Comparison of ENCODE assay signal across 9 cellular contexts in genomic region chrX:65407157-65407626, GRCh38.
DNase-seq lines count a peak whose midpoint lies in the region; ATAC-seq lines count a peak whose summit lies in the region.
"Had no signal": no experiment of that assay in that cellular context is flagged by ENCODE, and none has a peak within 500 bp of the region (broad histone marks: within the 10 kb centered on the region; RNA-seq: fewer than 3 reads in every experiment).

No MANE protein-coding gene starts in this region.

- no peaks in the 10 kb centered on the region for H3K9me3 Mint-ChIP-seq in activated T-helper 1 cell treated with anti-CD3 and anti-CD28 coated beads, Interleukin-12 subunit alpha, Interleukin-12 subunit beta, Interleukin-2, Interleukin-4 antibody, amounts not matched to agents 30 ng/mL and 10 ng/mL and 1 ng/mL, durations not matched to agents 14 hours and 24 hours and 36 hours
- peaks cover 0 to 1% of the 10 kb centered on the region in 2 donors for H3K9me3 Mint-ChIP-seq in stimulated activated naive B cell treated with anti-CD40 and anti-IgM and Interleukin-4, amounts not matched to agents 10 μg/mL and 1 μg/mL and 100 μg/mL, for 72 hours

- no peaks in the 10 kb centered on the region for H3K4me1 Mint-ChIP-seq in activated T-helper 1 cell treated with anti-CD3 and anti-CD28 coated beads, Interleukin-12 subunit alpha, Interleukin-12 subunit beta, Interleukin-2, Interleukin-4 antibody, amounts not matched to agents 30 ng/mL and 10 ng/mL and 1 ng/mL, durations not matched to agents 14 hours and 24 hours and 36 hours (ENCODE audit: low read depth)
- peaks cover 0 to 5% of the 10 kb centered on the region in 2 donors for H3K4me1 Mint-ChIP-seq in stimulated activated naive B cell treated with anti-CD40 and anti-IgM and Interleukin-4, amounts not matched to agents 10 μg/mL and 1 μg/mL and 100 μg/mL, for 72 hours

- peaks cover 30% of the 10 kb centered on the region for H3K27me3 Mint-ChIP-seq in activated T-helper 1 cell treated with anti-CD3 and anti-CD28 coated beads, Interleukin-12 subunit alpha, Interleukin-12 subunit beta, Interleukin-2, Interleukin-4 antibody, amounts not matched to agents 30 ng/mL and 10 ng/mL and 1 ng/mL, durations not matched to agents 14 hours and 24 hours and 36 hours (ENCODE audit: insufficient read depth)
- H3K27me3 Mint-ChIP-seq in stimulated activated naive B cell treated with anti-CD40 and anti-IgM and Interleukin-4, amounts not matched to agents 10 μg/mL and 1 μg/mL and 100 μg/mL, for 72 hours = peaks cover 15 to 26% of the 10 kb centered on the region in 2 donors

- intact Hi-C loops in activated T-helper 1 cell treated with anti-CD3 and anti-CD28 coated beads, Interleukin-12 subunit alpha, Interleukin-12 subunit beta, Interleukin-2, Interleukin-4 antibody, amounts not matched to agents 30 ng/mL and 10 ng/mL and 1 ng/mL, durations not matched to agents 14 hours and 24 hours and 36 hours (cut with micrococcal nuclease) = loop anchor here (5.0 kb wide), 1 partner anchor 125 kb away; the partner anchor contains the start of gene LAS1L

- no peaks in the 10 kb centered on the region for H3K36me3 Mint-ChIP-seq in activated T-helper 1 cell treated with anti-CD3 and anti-CD28 coated beads, Interleukin-12 subunit alpha, Interleukin-12 subunit beta, Interleukin-2, Interleukin-4 antibody, amounts not matched to agents 30 ng/mL and 10 ng/mL and 1 ng/mL, durations not matched to agents 14 hours and 24 hours and 36 hours (ENCODE audit: low read depth)
- H3K36me3 Mint-ChIP-seq in stimulated activated naive B cell treated with anti-CD40 and anti-IgM and Interleukin-4, amounts not matched to agents 10 μg/mL and 1 μg/mL and 100 μg/mL, for 72 hours = peaks cover 0 to 5% of the 10 kb centered on the region in 2 donors

- H3K27ac Mint-ChIP-seq in activated T-helper 1 cell treated with anti-CD3 and anti-CD28 coated beads, Interleukin-12 subunit alpha, Interleukin-12 subunit beta, Interleukin-2, Interleukin-4 antibody, amounts not matched to agents 30 ng/mL and 10 ng/mL and 1 ng/mL, durations not matched to agents 14 hours and 24 hours and 36 hours = no peak overlapping the region
- H3K27ac Mint-ChIP-seq in stimulated activated naive B cell treated with anti-CD40 and anti-IgM and Interleukin-4, amounts not matched to agents 10 μg/mL and 1 μg/mL and 100 μg/mL, for 72 hours = peak overlapping the region; percentile 59

- DNase-seq in activated CD4-positive, alpha-beta T cell treated with anti-CD3 and anti-CD28 coated beads for 48 hours = peak; percentile 28
- DNase-seq in activated CD4-positive, alpha-beta T cell treated with anti-CD3 and anti-CD28 coated beads for 1 hour = no peak
- DNase-seq in activated T-helper 1 cell treated with anti-CD3 and anti-CD28 coated beads, Interleukin-12 subunit alpha, Interleukin-12 subunit beta, Interleukin-2, Interleukin-4 antibody, amounts not matched to agents 30 ng/mL and 10 ng/mL and 1 ng/mL, durations not matched to agents 14 hours and 24 hours and 36 hours (ENCODE audit: low spot score) = no peak
- DNase-seq in iPS-NIHi11 (ENCODE audit: low spot score) (peak; percentile 23), mucosa of gallbladder (ENCODE audit: low spot score) (no peak), NCI-H2107 treated with DMSO at 0.1 percent for 48 hours (lab: John Stamatoyannopoulos, UW; ENCODE audit: unreplicated experiment) (no peak)
- DNase-seq in stimulated activated naive B cell treated with anti-CD40 and anti-IgM and Interleukin-4, amounts not matched to agents 10 μg/mL and 1 μg/mL and 100 μg/mL, for 72 hours = no peak
- DNase-seq: NCI-H1694 had no signal

- ATAC-seq in stimulated activated naive B cell treated with anti-CD40 and anti-IgM and Interleukin-4, amounts not matched to agents 10 μg/mL and 1 μg/mL and 100 μg/mL, for 72 hours (replicated peaks) = peak; percentile 71 to 73
- no peak for ATAC-seq in HG03135 (IDR thresholded peaks at IDR 0.05; ENCODE audit: unreplicated experiment)

- peak overlapping the region; percentile 60 for H3K4me3 Mint-ChIP-seq in activated T-helper 1 cell treated with anti-CD3 and anti-CD28 coated beads, Interleukin-12 subunit alpha, Interleukin-12 subunit beta, Interleukin-2, Interleukin-4 antibody, amounts not matched to agents 30 ng/mL and 10 ng/mL and 1 ng/mL, durations not matched to agents 14 hours and 24 hours and 36 hours
- H3K4me3 Mint-ChIP-seq in stimulated activated naive B cell treated with anti-CD40 and anti-IgM and Interleukin-4, amounts not matched to agents 10 μg/mL and 1 μg/mL and 100 μg/mL, for 72 hours = peak overlapping the region; percentile 86 to 89

Comparison
In these comparisons a context has a peak if more than half of its experiments do, and no peak if none do; other contexts are left out.
1. DNase-seq: peak in activated CD4-positive, alpha-beta T cell treated with anti-CD3 and anti-CD28 coated beads for 48 hours (single experiment) and iPS-NIHi11 (single experiment); none in activated CD4-positive, alpha-beta T cell treated with anti-CD3 and anti-CD28 coated beads for 1 hour (single experiment), activated T-helper 1 cell treated with anti-CD3 and anti-CD28 coated beads, Interleukin-12 subunit alpha, Interleukin-12 subunit beta, Interleukin-2, Interleukin-4 antibody, amounts not matched to agents 30 ng/mL and 10 ng/mL and 1 ng/mL, durations not matched to agents 14 hours and 24 hours and 36 hours (single experiment), stimulated activated naive B cell treated with anti-CD40 and anti-IgM and Interleukin-4, amounts not matched to agents 10 μg/mL and 1 μg/mL and 100 μg/mL, for 72 hours (single experiment), mucosa of gallbladder (single experiment) and NCI-H2107 treated with DMSO at 0.1 percent for 48 hours (single experiment).